ENCODE assay signal across 8 cellular contexts in genomic region chr19:44401108-44401786, GRCh38. TPM values are rescaled to one million over a fixed set of nuclear protein-coding genes. Genes with fewer than 3 reads are reported as not detected.
DNase-seq lines count a peak whose midpoint lies in the region; ATAC-seq lines count a peak whose summit lies in the region.

TSS of gene ZNF285 (minus strand) at chr19:44401608. CDS start at chr19:44397213, 4,395 bp downstream.

- H3K9me2 ChIP-seq in Karpas-422 (replicated peaks; ENCODE audit: insufficient read depth, low read length): no peaks in the 10 kb centered on the region

- no peak within 1 kb of the TSS for H3K9ac ChIP-seq in Karpas-422 (ENCODE audit: low read length)

- no peaks in the 10 kb centered on the region for H3K27me3 ChIP-seq in CD4-positive, CD25-positive, alpha-beta regulatory T cell (ENCODE audit: control insufficient read depth, insufficient read depth, low read length)
- H3K27me3 ChIP-seq in naive thymus-derived CD4-positive, alpha-beta T cell (ENCODE audit: control insufficient read depth in 2 of 2, insufficient read depth in 2 of 2, low read length in 2 of 2): no peaks in the 10 kb centered on the region
- H3K27me3 ChIP-seq in Karpas-422 (ENCODE audit: low read length): no peaks in the 10 kb centered on the region

- CTCF ChIA-PET in naive thymus-derived CD4-positive, alpha-beta T cell (lab: Charles Lee): no interaction called here

- H3K27ac ChIP-seq in CD4-positive, CD25-positive, alpha-beta regulatory T cell (ENCODE audit: insufficient read depth, low read length, poor library complexity, severe bottlenecking): no peak within 1 kb of the TSS
- no peak within 1 kb of the TSS for H3K27ac ChIP-seq in naive thymus-derived CD4-positive, alpha-beta T cell (ENCODE audit: low read depth, low read length)
- H3K27ac ChIP-seq in Karpas-422 (ENCODE audit: low read length): no peak within 1 kb of the TSS

- H3K36me3 ChIP-seq in CD4-positive, CD25-positive, alpha-beta regulatory T cell (ENCODE audit: control insufficient read depth, insufficient read depth, low read length): no peaks in the 10 kb centered on the region
- H3K36me3 ChIP-seq in naive thymus-derived CD4-positive, alpha-beta T cell (ENCODE audit: control insufficient read depth in 2 of 3, insufficient read depth in 3 of 3, low read length in 3 of 3): no peaks in the 10 kb centered on the region
- no peaks in the 10 kb centered on the region for H3K36me3 ChIP-seq in Karpas-422 (ENCODE audit: insufficient read depth, low read length)

- H3K27ac Mint-ChIP-seq in CD4-positive, CD25-positive, alpha-beta regulatory T cell: peak within 1 kb of the TSS; percentile 66 to 84 (median 68)
- peak within 1 kb of the TSS; percentile 14 to 94 (median 68) for H3K27ac Mint-ChIP-seq in naive thymus-derived CD4-positive, alpha-beta T cell

- H3K79me2 ChIP-seq in Karpas-422 (ENCODE audit: low read length): no peaks in the 10 kb centered on the region

- peaks cover 3 to 56% (median 17%) of the 10 kb centered on the region in 7 donors for H3K9me3 Mint-ChIP-seq in CD4-positive, CD25-positive, alpha-beta regulatory T cell
- H3K9me3 Mint-ChIP-seq in naive thymus-derived CD4-positive, alpha-beta T cell: peaks cover 0 to 79% (median 41%) of the 10 kb centered on the region in 11 donors

- no peaks in the 10 kb centered on the region for H3K4me1 ChIP-seq in CD4-positive, CD25-positive, alpha-beta regulatory T cell (ENCODE audit: control insufficient read depth, insufficient read depth, low read length, poor library complexity, severe bottlenecking)
- H3K4me1 ChIP-seq in naive thymus-derived CD4-positive, alpha-beta T cell (ENCODE audit: control insufficient read depth in 2 of 2, insufficient read depth in 2 of 2, low read length in 2 of 2): no peaks in the 10 kb centered on the region
- H3K4me1 ChIP-seq in Karpas-422 (ENCODE audit: low read length): no peaks in the 10 kb centered on the region

- H2AFZ ChIP-seq in Karpas-422 (ENCODE audit: low read length): no peak within 1 kb of the TSS

- ATAC-seq in CD4-positive, CD25-positive, alpha-beta regulatory T cell (ENCODE audit: low read depth in 2 of 2): peak; percentile 52 to 64
- peak; percentile 92 for ATAC-seq in naive thymus-derived CD4-positive, alpha-beta T cell
- no peak for ATAC-seq in GM19452 (IDR thresholded peaks at IDR 0.05; ENCODE audit: unreplicated experiment)

- no peak within 1 kb of the TSS for H3K4me2 ChIP-seq in Karpas-422 (ENCODE audit: low read depth, low read length, poor library complexity, severe bottlenecking)

- H3K27me3 Mint-ChIP-seq in CD4-positive, CD25-positive, alpha-beta regulatory T cell: no peaks in the 10 kb centered on the region
- H3K27me3 Mint-ChIP-seq in naive thymus-derived CD4-positive, alpha-beta T cell: peaks cover 0 to 19% (median 8%) of the 10 kb centered on the region in 5 donors

- no peaks in the 10 kb centered on the region for H4K20me1 ChIP-seq in Karpas-422 (ENCODE audit: insufficient read depth, low read depth, low read length)

- peaks cover 7% of the 10 kb centered on the region for H3K36me3 Mint-ChIP-seq in CD4-positive, CD25-positive, alpha-beta regulatory T cell
- H3K36me3 Mint-ChIP-seq in naive thymus-derived CD4-positive, alpha-beta T cell: peaks cover 3 to 41% (median 29%) of the 10 kb centered on the region in 5 donors

- intact Hi-C loops in naive thymus-derived CD4-positive, alpha-beta T cell (cut with micrococcal nuclease): loop anchor here (1.0 kb wide), 2 partner anchors 96 to 99 kb away; partner anchors contain the start of genes ZNF180 (in 2 of the 2) and ZNF235 (in 1 of the 2)

- peaks cover 0 to 12% (median 3%) of the 10 kb centered on the region in 4 donors for H3K4me1 Mint-ChIP-seq in CD4-positive, CD25-positive, alpha-beta regulatory T cell
- H3K4me1 Mint-ChIP-seq in naive thymus-derived CD4-positive, alpha-beta T cell: peaks cover 4 to 14% (median 6%) of the 10 kb centered on the region in 7 donors

- peak within 1 kb of the TSS; percentile 38 to 93 (median 78) for H3K4me3 Mint-ChIP-seq in CD4-positive, CD25-positive, alpha-beta regulatory T cell
- H3K4me3 Mint-ChIP-seq in naive thymus-derived CD4-positive, alpha-beta T cell: peak within 1 kb of the TSS; percentile 90 to 100 (median 92)

- peak; percentile 32 to 79 (median 57) for DNase-seq in CD4-positive, CD25-positive, alpha-beta regulatory T cell
- DNase-seq in HK-2 (ENCODE audit: unreplicated experiment) (peak; percentile 97), activated T-cell treated with anti-CD3 and anti-CD28 coated beads for 24 hours (ENCODE audit: low read depth) (peak; percentile 71), fibroblast of gingiva (ENCODE audit: low read depth) (peak; percentile 98), Karpas-422 (no peak)
- peak; percentile 48 to 79 (median 63) for DNase-seq in naive thymus-derived CD4-positive, alpha-beta T cell
- DNase-seq in stimulated activated CD8-positive, alpha-beta memory T cell treated with anti-CD3 and anti-CD28 coated beads, Interleukin-7, amount 100 ng/mL, for 4 hours (ENCODE audit: low read depth in 2 of 2): peak; percentile 65 to 68

- H3K4me3 ChIP-seq in CD4-positive, CD25-positive, alpha-beta regulatory T cell (ENCODE audit: low read depth, low read length): peak within 1 kb of the TSS; percentile 53
- H3K4me3 ChIP-seq in naive thymus-derived CD4-positive, alpha-beta T cell (ENCODE audit: low read length): peak within 1 kb of the TSS; percentile 57
- no peak within 1 kb of the TSS for H3K4me3 ChIP-seq in Karpas-422 (ENCODE audit: low read length)

- POLR2A ChIA-PET in naive thymus-derived CD4-positive, alpha-beta T cell (lab: Charles Lee): no interaction called here

- H3K9me3 ChIP-seq in CD4-positive, CD25-positive, alpha-beta regulatory T cell (ENCODE audit: control insufficient read depth in 2 of 2, low read length in 2 of 2): peaks cover 9 to 17% of the 10 kb centered on the region in 2 experiments
- H3K9me3 ChIP-seq in naive thymus-derived CD4-positive, alpha-beta T cell (ENCODE audit: control insufficient read depth in 2 of 3, low read length in 3 of 3): peaks cover 0 to 8% (median 0%) of the 10 kb centered on the region in 3 experiments
- no peaks in the 10 kb centered on the region for H3K9me3 ChIP-seq in Karpas-422 (ENCODE audit: low read length)

RNA-seq across cellular contexts. Expression of gene ZNF285, which starts in this region (rescaled TPM):
- 0.39 TPM for total RNA-seq in CD4-positive, CD25-positive, alpha-beta regulatory T cell
- 1 to 10 TPM in 3 of 4 donors, not detected in 1; 1.0 to 1.8 (median 1.2) TPM for polyA plus RNA-seq in CD4-positive, CD25-positive, alpha-beta regulatory T cell
- total RNA-seq in naive thymus-derived CD4-positive, alpha-beta T cell: 1 to 10 TPM in 2 of 5 experiments, under 1 TPM in 3; 0.10 to 4.8 (median 0.90) TPM
- 1 to 10 TPM; 1.8 to 5.3 TPM for polyA plus RNA-seq in naive thymus-derived CD4-positive, alpha-beta T cell
- total RNA-seq in Karpas-422 (2014; rRNA removed; shearing (Covaris generic); ENCODE audit: low replicate concordance): not detected in 2 replicates
